10 cellular contexts compared by ENCODE assay signal in the genomic region with DNA sequence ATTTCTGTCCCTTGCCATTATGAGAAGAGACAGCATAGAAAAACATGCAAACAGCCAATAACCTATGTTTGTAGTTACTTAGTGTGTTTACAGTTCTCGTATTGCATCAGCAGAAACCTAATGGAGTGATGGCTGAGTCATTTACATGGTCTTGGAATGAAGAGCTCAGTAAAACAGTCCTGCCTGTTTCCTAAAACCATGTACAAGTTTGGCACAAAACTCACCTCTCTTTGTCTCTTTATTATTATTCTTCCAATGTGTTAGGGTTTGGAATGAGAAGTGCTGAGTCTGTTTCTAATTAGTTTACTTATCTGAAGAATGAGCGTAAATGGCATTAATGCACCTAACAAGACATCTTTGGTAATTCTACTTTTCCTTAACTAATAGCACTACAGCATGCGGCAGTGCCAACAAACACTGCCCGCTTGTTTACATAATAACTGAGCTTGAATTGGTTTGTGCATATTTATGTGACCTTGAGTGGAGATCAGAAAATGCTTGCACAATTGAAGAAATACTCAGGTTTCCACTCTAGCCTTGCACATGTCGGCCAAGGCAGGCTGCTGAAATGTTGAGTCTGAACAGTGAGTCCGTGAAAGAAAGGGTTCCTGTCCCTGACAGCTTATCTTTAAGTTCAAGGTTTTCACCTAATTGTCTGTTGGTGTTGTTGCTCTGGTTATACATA.
A peak's percentile ranks its signal among the peaks of the same experiment; 100 is the strongest.
DNase-seq lines count a peak whose midpoint lies in the region; TF ChIP-seq lines count a peak whose summit lies in the region.
"Had no signal": no experiment of that assay in that cellular context is flagged by ENCODE, and none has a peak within 500 bp of the region (broad histone marks: within the 10 kb centered on the region; RNA-seq: fewer than 3 reads in every experiment).

No MANE protein-coding gene starts in this region.

- no peaks in the 10 kb centered on the region for H3K27me3 ChIP-seq in smooth muscle cell (ENCODE audit: low read depth)

- H4K20me1 ChIP-seq in smooth muscle cell (ENCODE audit: low read depth), result no peaks in the 10 kb centered on the region

- H3K9me3 ChIP-seq in smooth muscle cell (replicated peaks; ENCODE audit: low read depth), result no peaks in the 10 kb centered on the region

- H3F3A ChIP-seq in smooth muscle cell (ENCODE audit: low read depth), result peaks cover 19% of the 10 kb centered on the region

- TF ChIP-seq CTCF in fibroblast of the aortic adventitia (IDR thresholded peaks at IDR 0.05; ENCODE audit: insufficient read depth, low read length) (no peak), smooth muscle cell (IDR thresholded peaks at IDR 0.05; ENCODE audit: borderline replicate concordance, insufficient read depth, poor library complexity, severe bottlenecking) (no peak)

- H3K4me2 ChIP-seq in smooth muscle cell, result peak overlapping the region; percentile 75

- DNase-seq in DMS 273 (lab: John Stamatoyannopoulos, UW; ENCODE audit: unreplicated experiment) (peak; percentile 1), DMS 273 treated with DMSO at 0.1 percent for 48 hours (lab: John Stamatoyannopoulos, UW) (no peak), NCI-H69 (lab: John Stamatoyannopoulos, UW) (peak; percentile 44), fibroblast of the aortic adventitia (ENCODE audit: low read depth) (peak; percentile 66), smooth muscle cell (lab: John Stamatoyannopoulos, UW; ENCODE audit: unreplicated experiment) (no peak), islet precursor cell (no peak), SW480 (ENCODE audit: low spot score) (no peak)
- DNase-seq in stimulated activated CD4-positive, alpha-beta T cell treated with anti-CD3 and anti-CD28 coated beads, Interleukin-4, amount 100 ng/mL, for 1 hour, result no peak
- DNase-seq: natural killer cell, T-helper 1 cell had no signal

- H3K36me3 ChIP-seq in smooth muscle cell (ENCODE audit: low read depth), result no peaks in the 10 kb centered on the region

- H2AFZ ChIP-seq in smooth muscle cell (ENCODE audit: low read depth), result no peak overlapping the region

- H3K4me1 ChIP-seq in smooth muscle cell (ENCODE audit: low read depth), result peaks cover 12% of the 10 kb centered on the region

- no peak overlapping the region for H3K4me3 ChIP-seq in fibroblast of the aortic adventitia (ENCODE audit: low read depth, low read length)
- H3K4me3 ChIP-seq in smooth muscle cell, result peak overlapping the region; percentile 22

- WGBS in smooth muscle cell (ENCODE audit: low lambda C conversion rate), result 17% methylated on average over 6 of the region's 6 CpGs

- H3K79me2 ChIP-seq in smooth muscle cell (ENCODE audit: low read depth), result no peaks in the 10 kb centered on the region

- peak overlapping the region; percentile 74 for H3K27ac ChIP-seq in smooth muscle cell (ENCODE audit: low read depth)

- no peak overlapping the region for H3K9ac ChIP-seq in smooth muscle cell (ENCODE audit: low read depth)

Comparison
In these comparisons a context has a peak if more than half of its experiments do, and no peak if none do; other contexts are left out.
1. DNase-seq: peak in DMS 273 (single experiment), NCI-H69 (single experiment) and fibroblast of the aortic adventitia (single experiment); none in DMS 273 treated with DMSO at 0.1 percent for 48 hours (single experiment), smooth muscle cell (single experiment), islet precursor cell (single experiment), stimulated activated CD4-positive, alpha-beta T cell treated with anti-CD3 and anti-CD28 coated beads, Interleukin-4, amount 100 ng/mL, for 1 hour (single experiment) and SW480 (single experiment).